In the genomic region with DNA sequence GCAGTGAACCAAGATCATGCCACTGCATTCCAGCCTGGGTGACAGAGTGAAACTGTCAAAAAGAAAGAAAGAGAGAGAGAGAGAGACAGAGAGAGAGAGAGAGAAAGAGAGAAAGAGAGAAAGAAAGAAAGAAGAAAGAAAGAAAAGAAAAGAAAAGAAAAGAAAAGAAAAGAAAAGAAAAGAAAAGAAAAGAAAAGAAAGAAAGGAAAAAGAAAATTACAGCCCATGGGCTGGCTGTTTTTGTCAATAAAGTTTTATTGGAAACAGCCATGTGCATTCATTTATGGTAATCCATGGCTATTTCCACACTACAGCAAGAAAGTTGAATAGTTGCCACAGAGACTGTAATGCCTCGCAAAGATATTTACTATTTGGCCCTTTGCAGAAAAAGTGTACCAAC, we compare ENCODE assay signal across 2 cellular contexts.
TF ChIP-seq lines count a peak whose summit lies in the region.

No MANE protein-coding gene starts in this region.

TF ChIP-seq in A549, 52 proteins besides CTCF, POLR2A, EP300 and RAD21:
- TF ChIP-seq, protein P1, sequence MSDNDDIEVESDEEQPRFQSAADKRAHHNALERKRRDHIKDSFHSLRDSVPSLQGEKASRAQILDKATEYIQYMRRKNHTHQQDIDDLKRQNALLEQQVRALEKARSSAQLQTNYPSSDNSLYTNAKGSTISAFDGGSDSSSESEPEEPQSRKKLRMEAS (IDR thresholded peaks at IDR 0.05) = peak; percentile 52

TF ChIP-seq in HEK293, 187 proteins besides CTCF, POLR2A, EP300 and RAD21:
- TF ChIP-seq ZNF366 (tag by site-specific recombination; conservative IDR thresholded peaks at IDR 0.05) (peak; percentile 64), ZNF596 (tag by site-specific recombination; IDR thresholded peaks at IDR 0.05) (peak; percentile 72; the same call in 1 of the 2 replicates)
